In the genomic region with DNA sequence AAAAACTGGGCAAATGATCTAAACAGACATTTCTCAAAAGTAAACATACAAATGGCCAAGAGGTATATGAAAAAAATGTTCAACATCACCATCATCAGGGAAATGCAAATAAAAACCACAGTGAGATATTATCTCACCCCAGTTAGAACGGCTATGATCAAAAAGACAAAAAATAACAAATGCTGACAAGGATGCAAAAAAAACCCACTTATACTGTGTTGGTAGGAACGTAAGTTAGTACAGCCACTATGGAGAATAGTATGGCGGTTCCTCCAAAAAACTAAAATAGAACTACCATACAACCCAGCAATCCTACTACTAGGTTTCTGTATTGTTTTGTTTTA, we compare ENCODE assay signal across 16 cellular contexts.
DNase-seq lines count a peak whose midpoint lies in the region; ATAC-seq, FAIRE-seq and TF ChIP-seq lines count a peak whose summit lies in the region.
"Had no signal": no experiment of that assay in that cellular context is flagged by ENCODE, and none has a peak within 500 bp of the region (broad histone marks: within the 10 kb centered on the region; RNA-seq: fewer than 3 reads in every experiment).

No MANE protein-coding gene starts in this region.

- TF ChIP-seq POLR2A in GM12878 (IDR thresholded peaks at IDR 0.05; ENCODE audit: low read depth, low read length), result no peak

- in situ Hi-C loops in GM12878 (cut with MboI), result no loop called here

- H3K36me3 ChIP-seq in CD4-positive, CD25-positive, alpha-beta regulatory T cell (ENCODE audit: control insufficient read depth, insufficient read depth, low read length), result no peaks in the 10 kb centered on the region
- H3K36me3 ChIP-seq in Loucy (ENCODE audit: insufficient read depth, low read length), result no peaks in the 10 kb centered on the region
- H3K36me3 ChIP-seq in GM12878 (ENCODE audit: control insufficient read depth in 2 of 2, insufficient read depth in 2 of 2, low read length in 1 of 2), result no peaks in the 10 kb centered on the region
- H3K36me3 ChIP-seq in H7 (replicated peaks; ENCODE audit: control insufficient read depth, insufficient read depth, low read length), result no peaks in the 10 kb centered on the region

- H3K36me3 Mint-ChIP-seq in T-helper 1 cell treated with Interleukin-12 subunit alpha and Interleukin-12 subunit beta and Interleukin-4 antibody, amounts not matched to agents 30 μg/mL and 1 μg/mL, for 36 hours (ENCODE audit: low read depth), result peaks cover 4% of the 10 kb centered on the region
- no peaks in the 10 kb centered on the region for H3K36me3 Mint-ChIP-seq in CD4-positive, CD25-positive, alpha-beta regulatory T cell
- no peaks in the 10 kb centered on the region for H3K36me3 Mint-ChIP-seq in stimulated activated naive B cell treated with anti-CD40 and anti-IgM and Interleukin-4, amounts not matched to agents 10 μg/mL and 1 μg/mL and 100 μg/mL, for 72 hours
- H3K36me3 Mint-ChIP-seq: CD4-positive, alpha-beta memory T cell; IgD-negative memory B cell had no signal

- H4K20me1 ChIP-seq in Loucy (ENCODE audit: insufficient read depth, low read length, poor library complexity, severe bottlenecking) (no peaks in the 10 kb centered on the region), GM12878 (ENCODE audit: control insufficient read depth, insufficient read depth) (no peaks in the 10 kb centered on the region)

- H3F3A ChIP-seq in Loucy (ENCODE audit: low read depth), result peaks cover 20% of the 10 kb centered on the region

- no TSS peak for BruUV-seq in GM12878 (replicated peaks; lab: Mats Ljungman, UMichigan)

- CTCF ChIA-PET in GM12878 (lab: Yijun Ruan, JAX), result no interaction called here

- no peak for DNase-seq in T-helper 1 cell
- peak in 2 of 3 donors; percentile 12 to 14 for DNase-seq in CD4-positive, CD25-positive, alpha-beta regulatory T cell
- DNase-seq in GM12878 (ENCODE audit: low read depth, low spot score), result no peak
- no peak for DNase-seq in H7
- DNase-seq in stimulated activated naive B cell treated with anti-CD40 and anti-IgM and Interleukin-4, amounts not matched to agents 10 μg/mL and 1 μg/mL and 100 μg/mL, for 72 hours, result no peak
- DNase-seq in A172 (ENCODE audit: low spot score), result no peak
- DNase-seq: AML-193, C1 segment of cervical spinal cord, GM23248 had no signal

- H3K4me3 Mint-ChIP-seq in T-helper 1 cell treated with Interleukin-12 subunit alpha and Interleukin-12 subunit beta and Interleukin-4 antibody, amounts not matched to agents 30 μg/mL and 1 μg/mL, for 36 hours, result peak overlapping the region; percentile 52
- peak overlapping the region in 1 of 4 donors; percentile 13 for H3K4me3 Mint-ChIP-seq in CD4-positive, CD25-positive, alpha-beta regulatory T cell
- no peak overlapping the region for H3K4me3 Mint-ChIP-seq in stimulated activated naive B cell treated with anti-CD40 and anti-IgM and Interleukin-4, amounts not matched to agents 10 μg/mL and 1 μg/mL and 100 μg/mL, for 72 hours
- H3K4me3 Mint-ChIP-seq: IgD-negative memory B cell had no signal

- no peak overlapping the region for H3K27ac ChIP-seq in CD4-positive, CD25-positive, alpha-beta regulatory T cell (ENCODE audit: insufficient read depth, low read length, poor library complexity, severe bottlenecking)
- H3K27ac ChIP-seq in GM12878 (ENCODE audit: control insufficient read depth, insufficient read depth), result no peak overlapping the region
- H3K27ac ChIP-seq: 22Rv1, GM23248 had no signal

- no peaks in the 10 kb centered on the region for H3K9me3 ChIP-seq in CD4-positive, CD25-positive, alpha-beta regulatory T cell (ENCODE audit: control insufficient read depth in 2 of 2, low read length in 2 of 2)
- H3K9me3 ChIP-seq in Loucy (ENCODE audit: insufficient read depth, low read depth, low read length) (no peaks in the 10 kb centered on the region), GM12878 (replicated peaks; ENCODE audit: control insufficient read depth, insufficient read depth, low read length) (no peaks in the 10 kb centered on the region)

- H3K79me2 ChIP-seq in Loucy (ENCODE audit: insufficient read depth, low read length) (no peaks in the 10 kb centered on the region), GM12878 (ENCODE audit: control insufficient read depth, insufficient read depth, low read length) (no peaks in the 10 kb centered on the region)

- H3K4me2 ChIP-seq in Loucy (ENCODE audit: low read depth, low read length, poor library complexity, severe bottlenecking) (peak overlapping the region; percentile 74), GM12878 (ENCODE audit: control insufficient read depth, insufficient read depth) (no peak overlapping the region)

- peak overlapping the region; percentile 44 for H3K4me3 ChIP-seq in CD4-positive, CD25-positive, alpha-beta regulatory T cell (ENCODE audit: low read depth, low read length)
- H3K4me3 ChIP-seq in Loucy (ENCODE audit: low read length, poor library complexity, severe bottlenecking), result peak overlapping the region; percentile 62
- no peak overlapping the region for H3K4me3 ChIP-seq in GM12878
- H3K4me3 ChIP-seq in H7 (ENCODE audit: insufficient read depth, low read depth, low read length), result no peak overlapping the region
- H3K4me3 ChIP-seq: GM23248 had no signal

- TF ChIP-seq CTCF in Loucy (conservative IDR thresholded peaks at IDR 0.05; ENCODE audit: low read length) (no peak), GM12878 (IDR thresholded peaks at IDR 0.05 in 2 of 3, conservative IDR thresholded peaks at IDR 0.05 in 1 of 3; ENCODE audit: control insufficient read depth in 2 of 3, extremely low read depth in 1 of 3, insufficient read depth in 1 of 3, low read depth in 3 of 3, low read length in 3 of 3) (no peak)

- intact Hi-C loops in GM12878 (cut with micrococcal nuclease; ENCODE audit: unreplicated experiment), result no loop called here

- no peaks in the 10 kb centered on the region for H3K9me2 ChIP-seq in Loucy (replicated peaks; ENCODE audit: low read depth, low read length)

- H2AFZ ChIP-seq in Loucy (ENCODE audit: low read length), result no peak overlapping the region
- H2AFZ ChIP-seq in GM12878 (ENCODE audit: control insufficient read depth, low read depth, low read length), result no peak overlapping the region
- H2AFZ ChIP-seq: GM23248 had no signal

- WGBS in GM12878 (ENCODE audit: insufficient coverage, insufficient replicate concordance, low lambda C conversion rate, missing lambda C conversion rate), result 33% methylated on average over 3 of the region's 3 CpGs

- TF ChIP-seq RAD21 in GM12878 (IDR thresholded peaks at IDR 0.05; ENCODE audit: insufficient read depth, low read depth, low read length), result no peak

- H3K4me1 ChIP-seq in CD4-positive, CD25-positive, alpha-beta regulatory T cell (ENCODE audit: control insufficient read depth, insufficient read depth, low read length, poor library complexity, severe bottlenecking), result peaks cover 8% of the 10 kb centered on the region
- H3K4me1 ChIP-seq in Loucy (ENCODE audit: insufficient read depth, low read length, poor library complexity, severe bottlenecking) (peaks cover 62% of the 10 kb centered on the region), GM12878 (ENCODE audit: control insufficient read depth, insufficient read depth, low read length) (no peaks in the 10 kb centered on the region)

- H3K27me3 Mint-ChIP-seq in T-helper 1 cell treated with Interleukin-12 subunit alpha and Interleukin-12 subunit beta and Interleukin-4 antibody, amounts not matched to agents 30 μg/mL and 1 μg/mL, for 36 hours (ENCODE audit: low read depth), result peaks cover 64% of the 10 kb centered on the region
- H3K27me3 Mint-ChIP-seq in CD4-positive, CD25-positive, alpha-beta regulatory T cell, result peaks cover 34% of the 10 kb centered on the region
- H3K27me3 Mint-ChIP-seq in stimulated activated naive B cell treated with anti-CD40 and anti-IgM and Interleukin-4, amounts not matched to agents 10 μg/mL and 1 μg/mL and 100 μg/mL, for 72 hours, result peaks cover 41 to 63% of the 10 kb centered on the region in 2 donors

- H3K9ac ChIP-seq in Loucy (ENCODE audit: low read depth, low read length, poor library complexity, severe bottlenecking) (peak overlapping the region; percentile 74), GM12878 (ENCODE audit: control insufficient read depth, insufficient read depth, low read length) (no peak overlapping the region)
- H3K9ac ChIP-seq: GM23248 had no signal

- peak overlapping the region; percentile 83 for H3K27ac Mint-ChIP-seq in T-helper 1 cell treated with Interleukin-12 subunit alpha and Interleukin-12 subunit beta and Interleukin-4 antibody, amounts not matched to agents 30 μg/mL and 1 μg/mL, for 36 hours
- peak overlapping the region in 1 of 3 donors; percentile 52 for H3K27ac Mint-ChIP-seq in CD4-positive, CD25-positive, alpha-beta regulatory T cell
- H3K27ac Mint-ChIP-seq in stimulated activated naive B cell treated with anti-CD40 and anti-IgM and Interleukin-4, amounts not matched to agents 10 μg/mL and 1 μg/mL and 100 μg/mL, for 72 hours, result no peak overlapping the region
- H3K27ac Mint-ChIP-seq: IgD-negative memory B cell had no signal

- SMC1A ChIA-PET in GM12878 (lab: Charles Lee; ENCODE audit: uncharacterized antibody, unreplicated experiment), result no interaction called here

- ATAC-seq in CD4-positive, CD25-positive, alpha-beta regulatory T cell (ENCODE audit: low read depth in 2 of 2), result no peak
- no peak for ATAC-seq in GM12878
- no peak for ATAC-seq in stimulated activated naive B cell treated with anti-CD40 and anti-IgM and Interleukin-4, amounts not matched to agents 10 μg/mL and 1 μg/mL and 100 μg/mL, for 72 hours (replicated peaks)

- POLR2A ChIA-PET in GM12878 (lab: Charles Lee), result interaction anchor here (0.7 kb wide), 1 partner anchor 1065 kb away, joined by 5 read pairs; no protein-coding TSS in a partner anchor

- FAIRE-seq in GM12878 (lab: Jason Lieb, UNC), result no peak
- FAIRE-seq: GM12891, H54 had no signal

- RAD21 ChIA-PET in GM12878 (lab: Charles Lee; ENCODE audit: unreplicated experiment), result no interaction called here

- peaks cover 7% of the 10 kb centered on the region for H3K9me3 Mint-ChIP-seq in T-helper 1 cell treated with Interleukin-12 subunit alpha and Interleukin-12 subunit beta and Interleukin-4 antibody, amounts not matched to agents 30 μg/mL and 1 μg/mL, for 36 hours
- H3K9me3 Mint-ChIP-seq in CD4-positive, CD25-positive, alpha-beta regulatory T cell, result peaks cover 0 to 2% (median 0%) of the 10 kb centered on the region in 7 donors
- H3K9me3 Mint-ChIP-seq in stimulated activated naive B cell treated with anti-CD40 and anti-IgM and Interleukin-4, amounts not matched to agents 10 μg/mL and 1 μg/mL and 100 μg/mL, for 72 hours, result no peaks in the 10 kb centered on the region
- H3K9me3 Mint-ChIP-seq: IgD-negative memory B cell had no signal

- no peak for TF ChIP-seq EP300 in GM12878 (IDR thresholded peaks at IDR 0.05; ENCODE audit: borderline replicate concordance in 1 of 2, control insufficient read depth in 1 of 2, low read depth in 2 of 2, low read length in 2 of 2)

- H3K27me3 ChIP-seq in CD4-positive, CD25-positive, alpha-beta regulatory T cell (ENCODE audit: control insufficient read depth, insufficient read depth, low read length), result peaks cover 17% of the 10 kb centered on the region
- no peaks in the 10 kb centered on the region for H3K27me3 ChIP-seq in Loucy (ENCODE audit: insufficient read depth, low read length, poor library complexity, severe bottlenecking)
- no peaks in the 10 kb centered on the region for H3K27me3 ChIP-seq in GM12878 (replicated peaks in 1 of 2; ENCODE audit: control insufficient read depth in 2 of 2, insufficient read depth in 2 of 2, low read length in 1 of 2)
- H3K27me3 ChIP-seq in H7 (ENCODE audit: control insufficient read depth, insufficient read depth, low read length), result no peaks in the 10 kb centered on the region

- H3K4me1 Mint-ChIP-seq in T-helper 1 cell treated with Interleukin-12 subunit alpha and Interleukin-12 subunit beta and Interleukin-4 antibody, amounts not matched to agents 30 μg/mL and 1 μg/mL, for 36 hours (ENCODE audit: low read depth), result peaks cover 13% of the 10 kb centered on the region
- peaks cover 8 to 15% (median 13%) of the 10 kb centered on the region in 4 donors for H3K4me1 Mint-ChIP-seq in CD4-positive, CD25-positive, alpha-beta regulatory T cell
- peaks cover 2 to 6% of the 10 kb centered on the region in 2 donors for H3K4me1 Mint-ChIP-seq in stimulated activated naive B cell treated with anti-CD40 and anti-IgM and Interleukin-4, amounts not matched to agents 10 μg/mL and 1 μg/mL and 100 μg/mL, for 72 hours

Comparison
In these comparisons a context has a peak if more than half of its experiments do, and no peak if none do; other contexts are left out.
1. DNase-seq: peak in CD4-positive, CD25-positive, alpha-beta regulatory T cell (2 of 3); none in T-helper 1 cell (0 of 5), GM12878 (single experiment), H7 (single experiment), stimulated activated naive B cell treated with anti-CD40 and anti-IgM and Interleukin-4, amounts not matched to agents 10 μg/mL and 1 μg/mL and 100 μg/mL, for 72 hours (single experiment) and A172 (single experiment).
2. H3K4me3 ChIP-seq: peak in CD4-positive, CD25-positive, alpha-beta regulatory T cell (single experiment) and Loucy (single experiment); none in GM12878 (single experiment) and H7 (single experiment).